1 cellular context compared by ENCODE assay signal in the genomic region with DNA sequence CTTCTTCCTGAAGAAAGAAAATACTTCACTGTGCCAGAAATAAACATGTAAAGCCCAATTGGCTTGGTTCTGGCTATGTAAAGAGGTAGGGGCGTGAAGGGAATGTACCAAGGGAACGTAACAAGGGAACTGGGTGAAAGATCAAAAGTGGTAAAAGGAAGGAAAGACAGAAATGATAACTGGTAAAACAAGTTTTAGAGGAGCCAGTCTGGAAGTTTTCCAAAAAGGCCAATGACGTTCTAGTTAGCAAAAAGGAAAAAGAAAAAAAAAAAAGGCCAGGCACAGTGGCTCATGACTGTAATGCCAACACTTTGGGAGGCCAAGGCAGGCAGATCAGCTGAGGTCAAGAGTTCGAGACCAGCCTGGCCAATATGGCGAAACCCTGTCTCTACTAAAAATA.
TF ChIP-seq lines count a peak whose summit lies in the region.

No MANE protein-coding gene starts in this region.

TF ChIP-seq in HCT116, 20 proteins besides CTCF, POLR2A, EP300 and RAD21 (continued from another document):
- TF ChIP-seq POLR2AphosphoS5 (IDR thresholded peaks at IDR 0.05; ENCODE audit: low read depth, low read length) (0 out of 2 replicates have a peak, but pooled peaks have one; percentile 37), ZFX (IDR thresholded peaks at IDR 0.05) (no peak), TCF7L2 (IDR thresholded peaks at IDR 0.05; ENCODE audit: borderline replicate concordance, extremely low read depth, insufficient read depth, insufficient read length) (no peak), EZH2phosphoT487 (IDR thresholded peaks at IDR 0.05; ENCODE audit: borderline replicate concordance) (no peak), CEBPB (IDR thresholded peaks at IDR 0.05; ENCODE audit: low read depth) (0 out of 2 replicates have a peak, but pooled peaks have one; percentile 52), EZH2 (IDR thresholded peaks at IDR 0.05) (no peak), CBX3 (IDR thresholded peaks at IDR 0.05; ENCODE audit: low read depth) (peak; percentile 59; the same call in 1 of the 2 replicates)
